ENCODE assay signal across 26 cellular contexts in the genomic region with DNA sequence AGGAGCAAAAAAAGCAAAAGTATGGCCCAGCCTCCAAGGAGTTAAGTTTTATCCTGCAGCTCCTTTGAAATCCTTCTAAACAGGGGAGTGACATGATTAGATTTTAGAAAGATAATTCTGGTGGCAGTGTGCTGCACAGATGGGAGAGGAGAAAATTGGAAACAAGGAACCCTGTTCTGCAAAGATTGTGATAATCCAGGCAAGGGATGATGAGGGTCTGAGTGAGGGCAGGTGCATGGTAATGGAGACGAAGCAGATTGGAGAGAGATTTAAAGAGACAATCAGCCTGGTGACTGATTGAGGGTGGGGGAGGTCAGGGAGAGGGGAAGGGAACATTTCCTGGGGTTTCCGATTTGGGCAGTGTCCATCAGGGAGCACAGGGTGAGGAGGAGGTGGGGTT.
"Had no signal": no experiment of that assay in that cellular context is flagged by ENCODE, and none has a peak within 500 bp of the region (broad histone marks: within the 10 kb centered on the region; RNA-seq: fewer than 3 reads in every experiment).

No MANE protein-coding gene starts in this region.

- H3K9me3 Mint-ChIP-seq: mesothelial cell of epicardium; naive B cell; natural killer cell; nephron progenitor cell; stimulated activated naive CD8-positive, alpha-beta T cell treated with anti-CD3 and anti-CD28 coated beads, Interleukin-15, Interleukin-2, amounts not matched to agents 100 ng/mL and 50 ng/mL, for 24 hours had no signal

- H3K4me3 Mint-ChIP-seq: mesothelial cell of epicardium; naive B cell; natural killer cell; nephron progenitor cell; stimulated activated naive CD8-positive, alpha-beta T cell treated with anti-CD3 and anti-CD28 coated beads, Interleukin-15, Interleukin-2, amounts not matched to agents 100 ng/mL and 50 ng/mL, for 24 hours had no signal

- DNase-seq: islet precursor cell; left ventricle myocardium inferior; mesendoderm; naive B cell; natural killer cell; nephron progenitor cell; nucleus accumbens; pancreas; posterior cingulate gyrus; retina; right cardiac atrium; stimulated activated CD4-positive, alpha-beta T cell treated with anti-CD3 and anti-CD28 coated beads, Interleukin-12 subunit alpha, Interleukin-12 subunit beta, amount 100 ng/mL, for 4 hours; stimulated activated CD4-positive, alpha-beta T cell treated with anti-CD3 and anti-CD28 coated beads, Interleukin-15, amount 100 ng/mL, for 24 hours; stimulated activated CD4-positive, alpha-beta T cell treated with anti-CD3 and anti-CD28 coated beads, Interleukin-2, amount 100 ng/mL, for 24 hours; stimulated activated CD4-positive, alpha-beta T cell treated with anti-CD3 and anti-CD28 coated beads, Interleukin-4, amount 100 ng/mL, for 1 hour; stimulated activated naive CD4-positive, alpha-beta T cell; tibial artery; trophoblast cell; upper lobe of right lung had no signal

- H3K36me3 Mint-ChIP-seq: mesothelial cell of epicardium, naive B cell, natural killer cell had no signal

- H3K4me1 Mint-ChIP-seq: naive B cell, natural killer cell had no signal

- H3K27ac Mint-ChIP-seq: mesothelial cell of epicardium; naive B cell; natural killer cell; nephron progenitor cell; stimulated activated naive CD8-positive, alpha-beta T cell treated with anti-CD3 and anti-CD28 coated beads, Interleukin-15, Interleukin-2, amounts not matched to agents 100 ng/mL and 50 ng/mL, for 24 hours had no signal

- H3K27me3 ChIP-seq: pancreas, suprapubic skin, tibial artery, upper lobe of right lung had no signal

- H3K27ac ChIP-seq: left ventricle myocardium inferior, pancreas, prostate gland, skin epidermis, suprapubic skin, thoracic aorta, tibial artery, upper lobe of right lung had no signal

- H3K4me3 ChIP-seq: left ventricle myocardium inferior, lung, pancreas, prostate gland, skin epidermis, suprapubic skin, thoracic aorta, tibial artery, upper lobe of right lung had no signal

- H3K36me3 ChIP-seq: left ventricle myocardium inferior, pancreas, prostate gland, suprapubic skin, thoracic aorta, tibial artery, upper lobe of right lung had no signal

- H3K9me3 ChIP-seq: left ventricle myocardium inferior, pancreas, prostate gland, suprapubic skin, thoracic aorta, tibial artery, upper lobe of right lung had no signal

- H3K27me3 Mint-ChIP-seq: naive B cell; stimulated activated naive CD8-positive, alpha-beta T cell treated with anti-CD3 and anti-CD28 coated beads, Interleukin-15, Interleukin-2, amounts not matched to agents 100 ng/mL and 50 ng/mL, for 24 hours had no signal
